ENCODE assay signal across 22 cellular contexts in genomic region chr10:17236468-17236886, GRCh38. TPM values are rescaled to one million over a fixed set of nuclear protein-coding genes. Genes with fewer than 3 reads are reported as not detected.
DNase-seq lines count a peak whose midpoint lies in the region; ATAC-seq, FAIRE-seq and TF ChIP-seq lines count a peak whose summit lies in the region.
"Had no signal": no experiment of that assay in that cellular context is flagged by ENCODE, and none has a peak within 500 bp of the region (broad histone marks: within the 10 kb centered on the region; RNA-seq: fewer than 3 reads in every experiment).

No MANE protein-coding gene starts in this region.

- no peak for TF ChIP-seq CTCF in CD4-positive, alpha-beta T cell (IDR thresholded peaks at IDR 0.05)
- TF ChIP-seq CTCF in endothelial cell of umbilical vein (IDR thresholded peaks at IDR 0.05; ENCODE audit: extremely low read depth in 1 of 2, insufficient read depth in 1 of 2, low read depth in 1 of 2, low read length in 2 of 2) (no peak), neutrophil (IDR thresholded peaks at IDR 0.05) (no peak), adrenal gland (IDR thresholded peaks at IDR 0.05) (no peak)

- H3K9me3 ChIP-seq in CD4-positive, alpha-beta T cell (ENCODE audit: control insufficient read depth, low read length) = no peaks in the 10 kb centered on the region
- H3K9me3 ChIP-seq in endothelial cell of umbilical vein (replicated peaks; ENCODE audit: control insufficient read depth, insufficient read depth, low read length) (no peaks in the 10 kb centered on the region), neutrophil (peaks cover 17% of the 10 kb centered on the region), adrenal gland (replicated peaks in 1 of 3) (no peaks in the 10 kb centered on the region)
- H3K9me3 ChIP-seq: lower lobe of right lung had no signal

- no peaks in the 10 kb centered on the region for H3K9me3 Mint-ChIP-seq in CD4-positive, alpha-beta T cell
- H3K9me3 Mint-ChIP-seq in immature natural killer cell = no peaks in the 10 kb centered on the region
- H3K9me3 Mint-ChIP-seq: T-helper 1 cell treated with Interleukin-12 subunit alpha and Interleukin-12 subunit beta and Interleukin-4 antibody, amounts not matched to agents 30 μg/mL and 1 μg/mL, for 36 hours had no signal

- TF ChIP-seq POLR2A in endothelial cell of umbilical vein (IDR thresholded peaks at IDR 0.05; ENCODE audit: low read depth, low read length) (peak; percentile 66), adrenal gland (IDR thresholded peaks at IDR 0.05) (no peak)

- 35 to 87% (median 80%) methylated on average over 1 of the region's 1 CpG for WGBS in adrenal gland, 4 donors

- H3K9me1 ChIP-seq in endothelial cell of umbilical vein (replicated peaks; ENCODE audit: control insufficient read depth, extremely low read depth, insufficient read depth, low read length) = no peaks in the 10 kb centered on the region

- H3K27ac Mint-ChIP-seq in CD4-positive, alpha-beta T cell = peak overlapping the region; percentile 84
- peak overlapping the region in 1 of 6 donors; percentile 19 for H3K27ac Mint-ChIP-seq in immature natural killer cell
- H3K27ac Mint-ChIP-seq: B cell had no signal

- intact Hi-C loops in CD4-positive, alpha-beta T cell (cut with DNase I, micrococcal nuclease) = no loop called here
- intact Hi-C loops in endothelial cell of umbilical vein (cut with micrococcal nuclease) = no loop called here
- intact Hi-C loops in adrenal gland (cut with DNase I) = no loop called here

- no peak for ATAC-seq in CD4-positive, alpha-beta T cell (ENCODE audit: poor library complexity)
- ATAC-seq: activated CD4-positive, CD25-positive, alpha-beta regulatory T cell treated with anti-CD3 and anti-CD28 coated beads, Interleukin-2, amount 50 U/mL, for 24 hours; lower lobe of right lung had no signal

- no peak for FAIRE-seq in endothelial cell of umbilical vein (lab: Jason Lieb, UNC)
- FAIRE-seq: bronchial epithelial cell, GM19239, HTR-8/SVneo had no signal

- peaks cover 65% of the 10 kb centered on the region for H3K4me1 Mint-ChIP-seq in CD4-positive, alpha-beta T cell (ENCODE audit: low read depth)
- peaks cover 2 to 17% of the 10 kb centered on the region in 2 donors for H3K4me1 Mint-ChIP-seq in immature natural killer cell

- H3K4me1 ChIP-seq in endothelial cell of umbilical vein (ENCODE audit: control insufficient read depth, extremely low read depth, insufficient read depth, low read length) (peaks cover 36% of the 10 kb centered on the region), neutrophil (ENCODE audit: control insufficient read depth in 1 of 2, insufficient read depth in 1 of 2, low read depth in 1 of 2, low read length in 1 of 2) (peaks cover 32 to 35% of the 10 kb centered on the region in 2 experiments), adrenal gland (replicated peaks in 1 of 2) (peaks cover 0 to 23% of the 10 kb centered on the region in 2 donors)

- dilution Hi-C loops in endothelial cell of umbilical vein (cut with MboI; ENCODE audit: extremely low pct_ligation_motif_present, low sequenced_read_pairs) = no loop called here

- H3K9ac ChIP-seq in endothelial cell of umbilical vein (replicated peaks; ENCODE audit: extremely low read depth, insufficient read depth, low read length) = no peak overlapping the region

- H3K27ac ChIP-seq in CD4-positive, alpha-beta T cell (ENCODE audit: low read depth, low read length) = no peak overlapping the region
- H3K27ac ChIP-seq in endothelial cell of umbilical vein (ENCODE audit: insufficient read depth, low read depth, low read length) (no peak overlapping the region), neutrophil (peak overlapping the region; percentile 93), adrenal gland (no peak overlapping the region)
- H3K27ac ChIP-seq: lower lobe of right lung had no signal

- no peak for DNase-seq in CD4-positive, alpha-beta T cell
- DNase-seq in M059J (ENCODE audit: low read depth) (peak; percentile 37), endothelial cell of umbilical vein (ENCODE audit: low read depth, low spot score) (peak; percentile 25), ACHN (no peak), adrenal gland (no peak), hypothalamus (lab: John Stamatoyannopoulos, UW) (no peak), immature natural killer cell (no peak)
- DNase-seq: activated naive CD4-positive, alpha-beta T cell; effector memory CD4-positive, alpha-beta T cell; foreskin melanocyte; lower lobe of right lung; NCI-H1417; retina; stimulated activated CD4-positive, alpha-beta T cell treated with anti-CD3 and anti-CD28 coated beads, Interleukin-2, amount 100 ng/mL, for 24 hours; substantia nigra had no signal

- H3K4me3 ChIP-seq in endothelial cell of umbilical vein (replicated peaks in 1 of 3; ENCODE audit: insufficient read depth in 1 of 3, low read depth in 1 of 3, low read length in 3 of 3) (no peak overlapping the region), neutrophil (ENCODE audit: low read depth in 1 of 2, low read length in 1 of 2) (no peak overlapping the region), adrenal gland (no peak overlapping the region)

- peaks cover 22% of the 10 kb centered on the region for H4K20me1 ChIP-seq in endothelial cell of umbilical vein (replicated peaks; ENCODE audit: control insufficient read depth, extremely low read depth, insufficient read depth, low read length)

- H3K36me3 ChIP-seq in endothelial cell of umbilical vein (ENCODE audit: control insufficient read depth in 2 of 2, extremely low read depth in 1 of 2, insufficient read depth in 2 of 2, low read length in 2 of 2) (peaks cover 27 to 59% of the 10 kb centered on the region in 2 experiments), neutrophil (peaks cover 74% of the 10 kb centered on the region), adrenal gland (replicated peaks in 1 of 2) (peaks cover 0 to 65% of the 10 kb centered on the region in 2 donors)

- H3K27me3 ChIP-seq in CD4-positive, alpha-beta T cell (ENCODE audit: control insufficient read depth, insufficient read depth, low read length) = no peaks in the 10 kb centered on the region
- no peaks in the 10 kb centered on the region for H3K27me3 ChIP-seq in endothelial cell of umbilical vein (ENCODE audit: control insufficient read depth in 2 of 2, insufficient read depth in 2 of 2, low read length in 2 of 2)
- H3K27me3 ChIP-seq in neutrophil = no peaks in the 10 kb centered on the region
- no peaks in the 10 kb centered on the region for H3K27me3 ChIP-seq in adrenal gland

- CTCF ChIA-PET in CD4-positive, alpha-beta T cell (lab: Charles Lee) = interaction anchor here (1.8 kb wide), 1 partner anchor 31 kb away, joined by 6 read pairs; no protein-coding TSS in a partner anchor
- CTCF ChIA-PET in endothelial cell of umbilical vein (lab: Charles Lee) = interaction anchor here (1.1 to 1.3 kb wide), 2 partner anchors 241 to 392 kb away, joined by 3 read pairs; no protein-coding TSS in a partner anchor

- no peak overlapping the region for H2AFZ ChIP-seq in endothelial cell of umbilical vein (ENCODE audit: low read depth, low read length)

- no peaks in the 10 kb centered on the region for H3K27me3 Mint-ChIP-seq in CD4-positive, alpha-beta T cell
- peaks cover 0 to 3% (median 0%) of the 10 kb centered on the region in 3 donors for H3K27me3 Mint-ChIP-seq in immature natural killer cell (ENCODE audit: low read depth in 3 of 3)
- H3K27me3 Mint-ChIP-seq: B cell had no signal

- no TSS peak for BruUV-seq in endothelial cell of umbilical vein (replicated peaks; lab: Mats Ljungman, UMichigan)

- in situ Hi-C loops in ACHN (cut with HindIII; ENCODE audit: low pct_ligation_motif_present, low pct_unique_long_range_greater_than_20kb, low sequenced_read_pairs) = loop anchor here (25.0 kb wide), 1 partner anchor 374 kb away; no protein-coding TSS in a partner anchor

- H3K4me2 ChIP-seq in endothelial cell of umbilical vein (ENCODE audit: insufficient read depth, low read length) = no peak overlapping the region

- H3K79me2 ChIP-seq in endothelial cell of umbilical vein (ENCODE audit: control insufficient read depth, insufficient read depth, low read length) = peaks cover 38% of the 10 kb centered on the region

- POLR2A ChIA-PET in CD4-positive, alpha-beta T cell (lab: Charles Lee) = interaction anchor here (13.0 kb wide), 1 partner anchor 33 kb away, joined by 375 read pairs; the partner anchor contains the start of gene TRDMT1
- POLR2A ChIA-PET in endothelial cell of umbilical vein (lab: Charles Lee) = interaction anchor here (1.7 kb wide), 1 partner anchor 240 kb away, joined by 5 read pairs; no protein-coding TSS in a partner anchor

- H3K36me3 Mint-ChIP-seq in CD4-positive, alpha-beta T cell (ENCODE audit: low read depth) = peaks cover 74% of the 10 kb centered on the region
- H3K36me3 Mint-ChIP-seq in immature natural killer cell = peaks cover 24 to 39% (median 26%) of the 10 kb centered on the region in 3 donors

- no peak overlapping the region for H3K4me3 Mint-ChIP-seq in CD4-positive, alpha-beta T cell
- no peak overlapping the region for H3K4me3 Mint-ChIP-seq in immature natural killer cell
- H3K4me3 Mint-ChIP-seq: B cell; T-helper 1 cell treated with Interleukin-12 subunit alpha and Interleukin-12 subunit beta and Interleukin-4 antibody, amounts not matched to agents 30 μg/mL and 1 μg/mL, for 36 hours had no signal

RNA-seq across cellular contexts. Expression of gene VIM, which starts 8.4 kb away (rescaled TPM):
- 1,000 to 10,000 TPM; 1,576 to 1,603 TPM for total RNA-seq in CD4-positive, alpha-beta T cell
- total RNA-seq in M059J (2014; rRNA removed; shearing (Covaris generic)) = 2,499 and 3,150 TPM in 2 replicates
- total RNA-seq in endothelial cell of umbilical vein (5,754 and 5,781 TPM in 2 replicates), adrenal gland (1,000 to 10,000 TPM in 4 of 8 donors, 100 to 1,000 TPM in 4; 374 to 1,377 (median 956) TPM)
- polyA plus RNA-seq in endothelial cell of umbilical vein (5,699 and 8,361 TPM in 2 replicates), adrenal gland (100 to 1,000 TPM; 322 to 882 (median 377) TPM), immature natural killer cell (100 to 1,000 TPM in 2 of 3 donors, 10 to 100 TPM in 1; 61.5 to 183 (median 142) TPM)
- polyA plus RNA-seq in endothelial cell of umbilical vein (2011; cell fraction: cytosol; rRNA removed) = 5,912 and 6,029 TPM in 2 replicates
- 4,094 and 4,300 TPM in 2 replicates for polyA plus RNA-seq in endothelial cell of umbilical vein (2011; cell fraction: nucleus; rRNA removed)
- 4,943 and 4,968 TPM in 2 replicates for polyA plus RNA-seq in endothelial cell of umbilical vein (2012)
- polyA minus RNA-seq in endothelial cell of umbilical vein = 4,544 and 4,712 TPM in 2 replicates
- 370 TPM for polyA minus RNA-seq in endothelial cell of umbilical vein (2011; cell fraction: cytosol; rRNA and poly(A)+ RNA removed)
- 1,556 and 2,259 TPM in 2 replicates for polyA minus RNA-seq in endothelial cell of umbilical vein (2011; cell fraction: nucleus; rRNA and poly(A)+ RNA removed)

RNA-seq across cellular contexts. Expression of gene TRDMT1, which starts 35.0 kb away (rescaled TPM):
- 10 to 100 TPM; 20.3 to 21.3 TPM for total RNA-seq in CD4-positive, alpha-beta T cell
- 2.6 and 3.3 TPM in 2 replicates for total RNA-seq in M059J (2014; rRNA removed; shearing (Covaris generic))
- 12.3 and 15.2 TPM in 2 replicates for total RNA-seq in endothelial cell of umbilical vein
- polyA plus RNA-seq in endothelial cell of umbilical vein = 10.0 and 15.3 TPM in 2 replicates
- 5.1 and 5.2 TPM in 2 replicates for polyA plus RNA-seq in endothelial cell of umbilical vein (2011; cell fraction: cytosol; rRNA removed)
- polyA plus RNA-seq in endothelial cell of umbilical vein (2011; cell fraction: nucleus; rRNA removed) = 11.3 and 14.3 TPM in 2 replicates
- polyA plus RNA-seq in endothelial cell of umbilical vein (2012) = 3.5 and 6.1 TPM in 2 replicates
- 15.6 and 18.2 TPM in 2 replicates for polyA minus RNA-seq in endothelial cell of umbilical vein
- 2.0 TPM for polyA minus RNA-seq in endothelial cell of umbilical vein (2011; cell fraction: cytosol; rRNA and poly(A)+ RNA removed)
- polyA minus RNA-seq in endothelial cell of umbilical vein (2011; cell fraction: nucleus; rRNA and poly(A)+ RNA removed) = 52.0 and 59.3 TPM in 2 replicates
- total RNA-seq in adrenal gland = 10 to 100 TPM in 1 of 8 donors, 1 to 10 TPM in 7; 1.7 to 10.5 (median 5.5) TPM
- polyA plus RNA-seq in adrenal gland = 1 to 10 TPM; 1.3 to 3.7 (median 2.2) TPM
- polyA plus RNA-seq in immature natural killer cell = 1 to 10 TPM; 1.4 to 7.8 (median 3.6) TPM

Comparison
In these comparisons a context has a peak if more than half of its experiments do, and no peak if none do; other contexts are left out.
1. DNase-seq: peak in M059J (single experiment) and endothelial cell of umbilical vein (single experiment); none in CD4-positive, alpha-beta T cell (0 of 10), ACHN (single experiment), adrenal gland (0 of 7), hypothalamus (0 of 51) and immature natural killer cell (0 of 3).